In genomic region chr5:131164931-131165727, GRCh38 we compare ENCODE assay signal across 7 cellular contexts. TPM values are rescaled to one million over a fixed set of nuclear protein-coding genes. Genes with fewer than 3 reads are reported as not detected.
DNase-seq lines count a peak whose midpoint lies in the region; ATAC-seq, FAIRE-seq and TF ChIP-seq lines count a peak whose summit lies in the region.

TSS of gene HINT1 (minus strand) at chr5:131165256. CDS start at chr5:131165205, 51 bp downstream.

- H3K4me2 ChIP-seq in astrocyte (ENCODE audit: low read length) = peak within 1 kb of the TSS; percentile 95

- peak; percentile 53 for DNase-seq in NCI-H187 treated with DMSO at 0.1 percent for 48 hours (lab: John Stamatoyannopoulos, UW)
- DNase-seq in T-helper 2 cell treated with Interferon-gamma antibody and Interleukin-4, amounts not matched to agents 5 μg/mL and 100 μg/mL, for 36 hours (ENCODE audit: low spot score) = peak; percentile 96
- peak; percentile 68 for DNase-seq in astrocyte (ENCODE audit: low read depth)
- DNase-seq in hepatic stellate cell (ENCODE audit: low spot score) = peak; percentile 96
- DNase-seq in retinal pigment epithelial cell (ENCODE audit: low read depth) = peak; percentile 52

- peaks cover 41% of the 10 kb centered on the region for H3K36me3 Mint-ChIP-seq in T-helper 2 cell treated with Interferon-gamma antibody and Interleukin-4, amounts not matched to agents 5 μg/mL and 100 μg/mL, for 36 hours (ENCODE audit: low read depth)
- H3K36me3 Mint-ChIP-seq in astrocyte (ENCODE audit: low read depth, unreplicated experiment) = no peaks in the 10 kb centered on the region

- H3K4me3 Mint-ChIP-seq in T-helper 2 cell treated with Interferon-gamma antibody and Interleukin-4, amounts not matched to agents 5 μg/mL and 100 μg/mL, for 36 hours = peak within 1 kb of the TSS; percentile 96
- H3K4me3 Mint-ChIP-seq in astrocyte (ENCODE audit: unreplicated experiment) = peak within 1 kb of the TSS; percentile 95

- ATAC-seq in GM18502 (IDR thresholded peaks at IDR 0.05; ENCODE audit: poor library complexity, unreplicated experiment) = peak; percentile 84
- peak; percentile 86 for ATAC-seq in HG02970 (IDR thresholded peaks at IDR 0.05; ENCODE audit: low FRiP score, unreplicated experiment)

- H2AFZ ChIP-seq in astrocyte (ENCODE audit: low read depth, low read length) = peak within 1 kb of the TSS; percentile 79

- H3K4me1 Mint-ChIP-seq in T-helper 2 cell treated with Interferon-gamma antibody and Interleukin-4, amounts not matched to agents 5 μg/mL and 100 μg/mL, for 36 hours (ENCODE audit: low read depth) = peaks cover 36% of the 10 kb centered on the region
- H3K4me1 Mint-ChIP-seq in astrocyte (ENCODE audit: low read depth, unreplicated experiment) = peaks cover 7% of the 10 kb centered on the region

- peaks cover 13% of the 10 kb centered on the region for H3K36me3 ChIP-seq in astrocyte (ENCODE audit: insufficient read depth, low read length)

- no peak for TF ChIP-seq CTCF in astrocyte (IDR thresholded peaks at IDR 0.05; ENCODE audit: insufficient read depth, low read depth, low read length)
- peak; percentile 25 for TF ChIP-seq CTCF in retinal pigment epithelial cell (conservative IDR thresholded peaks at IDR 0.05; ENCODE audit: low read depth, low read length)

- H3K27ac Mint-ChIP-seq in T-helper 2 cell treated with Interferon-gamma antibody and Interleukin-4, amounts not matched to agents 5 μg/mL and 100 μg/mL, for 36 hours = peak within 1 kb of the TSS; percentile 98
- peak within 1 kb of the TSS; percentile 92 for H3K27ac Mint-ChIP-seq in astrocyte (ENCODE audit: unreplicated experiment)

- H3K27me3 Mint-ChIP-seq in T-helper 2 cell treated with Interferon-gamma antibody and Interleukin-4, amounts not matched to agents 5 μg/mL and 100 μg/mL, for 36 hours (ENCODE audit: low read depth) = no peaks in the 10 kb centered on the region
- no peaks in the 10 kb centered on the region for H3K27me3 Mint-ChIP-seq in astrocyte (ENCODE audit: low read depth, unreplicated experiment)

- no peaks in the 10 kb centered on the region for H3K9me3 ChIP-seq in astrocyte (ENCODE audit: insufficient read depth, low read depth, low read length)

- H3K9ac ChIP-seq in astrocyte (ENCODE audit: low read length) = peak within 1 kb of the TSS; percentile 97

- H3K27me3 ChIP-seq in astrocyte (ENCODE audit: insufficient read depth, low read length) = no peaks in the 10 kb centered on the region

- H3K4me3 ChIP-seq in astrocyte (ENCODE audit: insufficient read depth, low read depth, low read length) = peak within 1 kb of the TSS; percentile 90
- H3K4me3 ChIP-seq in retinal pigment epithelial cell (ENCODE audit: low read length) = peak within 1 kb of the TSS; percentile 93

- H3K4me1 ChIP-seq in astrocyte (ENCODE audit: insufficient read depth, low read length) = peaks cover 4% of the 10 kb centered on the region

- peak within 1 kb of the TSS; percentile 88 for H3K27ac ChIP-seq in astrocyte (ENCODE audit: low read depth, low read length)

- peaks cover 47% of the 10 kb centered on the region for H3K79me2 ChIP-seq in astrocyte (ENCODE audit: insufficient read depth, low read length)

- H3K9me3 Mint-ChIP-seq in T-helper 2 cell treated with Interferon-gamma antibody and Interleukin-4, amounts not matched to agents 5 μg/mL and 100 μg/mL, for 36 hours = no peaks in the 10 kb centered on the region
- H3K9me3 Mint-ChIP-seq in astrocyte (ENCODE audit: unreplicated experiment) = no peaks in the 10 kb centered on the region

- no peak for FAIRE-seq in astrocyte (lab: Jason Lieb, UNC)

- H4K20me1 ChIP-seq in astrocyte (ENCODE audit: insufficient read depth, low read length) = peaks cover 3% of the 10 kb centered on the region

RNA-seq across cellular contexts. Expression of gene HINT1, which starts in this region (rescaled TPM):
- total RNA-seq in astrocyte = 217 and 243 TPM in 2 replicates

Comparison
In these comparisons a context has a peak if more than half of its experiments do, and no peak if none do; other contexts are left out.
1. Peak in every context shown above with its lines: DNase-seq, ATAC-seq, H3K4me3 ChIP-seq and H3K27ac ChIP-seq.